Comparison of ENCODE assay signal across 1 cellular context in the genomic region with DNA sequence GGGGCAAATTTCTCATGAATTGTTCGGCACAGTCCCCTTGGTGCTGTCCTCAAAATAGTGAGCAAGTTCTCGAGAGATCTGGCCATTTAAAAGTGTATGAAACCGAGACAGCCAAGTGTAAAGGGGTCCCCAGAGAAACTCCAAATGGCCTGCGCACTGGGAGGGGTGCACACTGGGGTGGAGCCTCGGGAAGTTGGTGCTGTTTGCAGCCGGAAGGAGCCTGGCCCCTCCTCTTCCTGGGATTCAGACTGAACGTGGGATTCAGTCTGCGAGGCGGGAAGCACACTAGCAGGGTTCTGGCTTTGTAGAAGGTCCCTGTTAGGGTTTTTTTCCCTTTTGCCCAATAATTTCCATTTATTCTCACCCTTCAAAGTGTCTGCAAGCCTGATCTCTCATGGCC.
TF ChIP-seq lines count a peak whose summit lies in the region.

No MANE protein-coding gene starts in this region.

TF ChIP-seq in HepG2, 621 proteins besides CTCF, POLR2A, EP300 and RAD21 (continues in another document):
- TF ChIP-seq SALL1 (CRISPR knock-in tag; IDR thresholded peaks at IDR 0.05) = 0 out of 2 replicates have a peak, but pooled peaks have one; percentile 21
- TF ChIP-seq GABPA (IDR thresholded peaks at IDR 0.05; ENCODE audit: low read depth, low read length) = peak; percentile 46
- TF ChIP-seq GABPA (CRISPR knock-in tag; IDR thresholded peaks at IDR 0.05; ENCODE audit: low read depth) = peak; percentile 85
- TF ChIP-seq ZNF660 (CRISPR knock-in tag; IDR thresholded peaks at IDR 0.05; ENCODE audit: borderline replicate concordance, low read depth) = no peak
- TF ChIP-seq, protein P1, sequence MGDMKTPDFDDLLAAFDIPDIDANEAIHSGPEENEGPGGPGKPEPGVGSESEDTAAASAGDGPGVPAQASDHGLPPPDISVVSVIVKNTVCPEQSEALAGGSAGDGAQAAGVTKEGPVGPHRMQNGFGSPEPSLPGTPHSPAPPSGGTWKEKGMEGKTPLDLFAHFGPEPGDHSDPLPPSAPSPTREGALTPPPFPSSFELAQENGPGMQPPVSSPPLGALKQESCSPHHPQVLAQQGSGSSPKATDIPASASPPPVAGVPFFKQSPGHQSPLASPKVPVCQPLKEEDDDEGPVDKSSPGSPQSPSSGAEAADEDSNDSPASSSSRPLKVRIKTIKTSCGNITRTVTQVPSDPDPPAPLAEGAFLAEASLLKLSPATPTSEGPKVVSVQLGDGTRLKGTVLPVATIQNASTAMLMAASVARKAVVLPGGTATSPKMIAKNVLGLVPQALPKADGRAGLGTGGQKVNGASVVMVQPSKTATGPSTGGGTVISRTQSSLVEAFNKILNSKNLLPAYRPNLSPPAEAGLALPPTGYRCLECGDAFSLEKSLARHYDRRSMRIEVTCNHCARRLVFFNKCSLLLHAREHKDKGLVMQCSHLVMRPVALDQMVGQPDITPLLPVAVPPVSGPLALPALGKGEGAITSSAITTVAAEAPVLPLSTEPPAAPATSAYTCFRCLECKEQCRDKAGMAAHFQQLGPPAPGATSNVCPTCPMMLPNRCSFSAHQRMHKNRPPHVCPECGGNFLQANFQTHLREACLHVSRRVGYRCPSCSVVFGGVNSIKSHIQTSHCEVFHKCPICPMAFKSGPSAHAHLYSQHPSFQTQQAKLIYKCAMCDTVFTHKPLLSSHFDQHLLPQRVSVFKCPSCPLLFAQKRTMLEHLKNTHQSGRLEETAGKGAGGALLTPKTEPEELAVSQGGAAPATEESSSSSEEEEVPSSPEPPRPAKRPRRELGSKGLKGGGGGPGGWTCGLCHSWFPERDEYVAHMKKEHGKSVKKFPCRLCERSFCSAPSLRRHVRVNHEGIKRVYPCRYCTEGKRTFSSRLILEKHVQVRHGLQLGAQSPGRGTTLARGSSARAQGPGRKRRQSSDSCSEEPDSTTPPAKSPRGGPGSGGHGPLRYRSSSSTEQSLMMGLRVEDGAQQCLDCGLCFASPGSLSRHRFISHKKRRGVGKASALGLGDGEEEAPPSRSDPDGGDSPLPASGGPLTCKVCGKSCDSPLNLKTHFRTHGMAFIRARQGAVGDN (CRISPR knock-in tag; IDR thresholded peaks at IDR 0.05) = peak; percentile 37
- no peak for TF ChIP-seq ZNF616 (CRISPR knock-in tag; IDR thresholded peaks at IDR 0.05; ENCODE audit: low read depth)
- TF ChIP-seq, protein P2, sequence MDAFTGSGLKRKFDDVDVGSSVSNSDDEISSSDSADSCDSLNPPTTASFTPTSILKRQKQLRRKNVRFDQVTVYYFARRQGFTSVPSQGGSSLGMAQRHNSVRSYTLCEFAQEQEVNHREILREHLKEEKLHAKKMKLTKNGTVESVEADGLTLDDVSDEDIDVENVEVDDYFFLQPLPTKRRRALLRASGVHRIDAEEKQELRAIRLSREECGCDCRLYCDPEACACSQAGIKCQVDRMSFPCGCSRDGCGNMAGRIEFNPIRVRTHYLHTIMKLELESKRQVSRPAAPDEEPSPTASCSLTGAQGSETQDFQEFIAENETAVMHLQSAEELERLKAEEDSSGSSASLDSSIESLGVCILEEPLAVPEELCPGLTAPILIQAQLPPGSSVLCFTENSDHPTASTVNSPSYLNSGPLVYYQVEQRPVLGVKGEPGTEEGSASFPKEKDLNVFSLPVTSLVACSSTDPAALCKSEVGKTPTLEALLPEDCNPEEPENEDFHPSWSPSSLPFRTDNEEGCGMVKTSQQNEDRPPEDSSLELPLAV (CRISPR knock-in tag; conservative IDR thresholded peaks at IDR 0.05; ENCODE audit: low read depth) = no peak
- TF ChIP-seq CBX1 (IDR thresholded peaks at IDR 0.05; ENCODE audit: low read depth) = no peak
- no peak for TF ChIP-seq ZNF549 (CRISPR knock-in tag; IDR thresholded peaks at IDR 0.05)
- TF ChIP-seq, protein P3, sequence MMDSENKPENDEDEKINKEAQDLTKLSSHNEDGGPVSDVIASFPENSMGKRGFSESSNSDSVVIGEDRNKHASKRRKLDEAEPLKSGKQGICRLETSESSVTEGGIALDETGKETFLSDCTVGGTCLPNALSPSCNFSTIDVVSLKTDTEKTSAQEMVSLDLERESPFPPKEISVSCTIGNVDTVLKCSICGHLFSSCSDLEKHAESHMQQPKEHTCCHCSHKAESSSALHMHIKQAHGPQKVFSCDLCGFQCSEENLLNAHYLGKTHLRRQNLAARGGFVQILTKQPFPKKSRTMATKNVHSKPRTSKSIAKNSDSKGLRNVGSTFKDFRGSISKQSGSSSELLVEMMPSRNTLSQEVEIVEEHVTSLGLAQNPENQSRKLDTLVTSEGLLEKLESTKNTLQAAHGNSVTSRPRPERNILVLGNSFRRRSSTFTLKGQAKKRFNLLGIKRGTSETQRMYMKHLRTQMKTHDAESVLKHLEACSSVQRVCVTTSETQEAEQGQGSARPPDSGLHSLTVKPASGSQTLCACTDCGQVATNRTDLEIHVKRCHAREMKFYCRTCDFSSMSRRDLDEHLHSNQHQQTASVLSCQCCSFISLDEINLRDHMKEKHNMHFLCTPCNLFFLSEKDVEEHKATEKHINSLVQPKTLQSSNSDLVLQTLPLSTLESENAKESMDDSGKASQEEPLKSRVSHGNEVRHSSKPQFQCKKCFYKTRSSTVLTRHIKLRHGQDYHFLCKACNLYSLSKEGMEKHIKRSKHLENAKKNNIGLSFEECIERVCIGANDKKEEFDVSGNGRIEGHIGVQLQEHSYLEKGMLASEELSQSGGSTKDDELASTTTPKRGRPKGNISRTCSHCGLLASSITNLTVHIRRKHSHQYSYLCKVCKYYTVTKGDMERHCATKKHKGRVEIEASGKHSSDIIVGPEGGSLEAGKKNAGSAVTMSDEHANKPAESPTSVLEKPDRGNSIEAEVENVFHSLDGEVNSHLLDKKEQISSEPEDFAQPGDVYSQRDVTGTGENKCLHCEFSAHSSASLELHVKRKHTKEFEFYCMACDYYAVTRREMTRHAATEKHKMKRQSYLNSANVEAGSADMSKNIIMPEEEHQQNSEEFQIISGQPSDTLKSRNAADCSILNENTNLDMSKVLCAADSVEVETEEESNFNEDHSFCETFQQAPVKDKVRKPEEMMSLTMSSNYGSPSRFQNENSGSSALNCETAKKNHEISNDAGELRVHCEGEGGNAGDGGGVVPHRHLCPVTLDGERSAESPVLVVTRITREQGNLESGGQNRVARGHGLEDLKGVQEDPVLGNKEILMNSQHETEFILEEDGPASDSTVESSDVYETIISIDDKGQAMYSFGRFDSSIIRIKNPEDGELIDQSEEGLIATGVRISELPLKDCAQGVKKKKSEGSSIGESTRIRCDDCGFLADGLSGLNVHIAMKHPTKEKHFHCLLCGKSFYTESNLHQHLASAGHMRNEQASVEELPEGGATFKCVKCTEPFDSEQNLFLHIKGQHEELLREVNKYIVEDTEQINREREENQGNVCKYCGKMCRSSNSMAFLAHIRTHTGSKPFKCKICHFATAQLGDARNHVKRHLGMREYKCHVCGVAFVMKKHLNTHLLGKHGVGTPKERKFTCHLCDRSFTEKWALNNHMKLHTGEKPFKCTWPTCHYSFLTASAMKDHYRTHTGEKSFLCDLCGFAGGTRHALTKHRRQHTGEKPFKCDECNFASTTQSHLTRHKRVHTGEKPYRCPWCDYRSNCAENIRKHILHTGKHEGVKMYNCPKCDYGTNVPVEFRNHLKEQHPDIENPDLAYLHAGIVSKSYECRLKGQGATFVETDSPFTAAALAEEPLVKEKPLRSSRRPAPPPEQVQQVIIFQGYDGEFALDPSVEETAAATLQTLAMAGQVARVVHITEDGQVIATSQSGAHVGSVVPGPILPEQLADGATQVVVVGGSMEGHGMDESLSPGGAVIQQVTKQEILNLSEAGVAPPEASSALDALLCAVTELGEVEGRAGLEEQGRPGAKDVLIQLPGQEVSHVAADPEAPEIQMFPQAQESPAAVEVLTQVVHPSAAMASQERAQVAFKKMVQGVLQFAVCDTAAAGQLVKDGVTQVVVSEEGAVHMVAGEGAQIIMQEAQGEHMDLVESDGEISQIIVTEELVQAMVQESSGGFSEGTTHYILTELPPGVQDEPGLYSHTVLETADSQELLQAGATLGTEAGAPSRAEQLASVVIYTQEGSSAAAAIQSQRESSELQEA (CRISPR knock-in tag; IDR thresholded peaks at IDR 0.05; ENCODE audit: not compliant biosample characterization) = no peak
- no peak for TF ChIP-seq SRY (CRISPR knock-in tag; IDR thresholded peaks at IDR 0.05)
- no peak for TF ChIP-seq ZNF83 (CRISPR knock-in tag; IDR thresholded peaks at IDR 0.05; ENCODE audit: borderline replicate concordance)
- TF ChIP-seq GABPB1 (CRISPR knock-in tag; IDR thresholded peaks at IDR 0.05) = peak; percentile 69
- TF ChIP-seq SNAI1 (CRISPR knock-in tag; IDR thresholded peaks at IDR 0.05; ENCODE audit: borderline replicate concordance) = no peak
- TF ChIP-seq LCORL (IDR thresholded peaks at IDR 0.05) = no peak
- no peak for TF ChIP-seq LCORL (CRISPR knock-in tag; IDR thresholded peaks at IDR 0.05)
- TF ChIP-seq, protein P4, sequence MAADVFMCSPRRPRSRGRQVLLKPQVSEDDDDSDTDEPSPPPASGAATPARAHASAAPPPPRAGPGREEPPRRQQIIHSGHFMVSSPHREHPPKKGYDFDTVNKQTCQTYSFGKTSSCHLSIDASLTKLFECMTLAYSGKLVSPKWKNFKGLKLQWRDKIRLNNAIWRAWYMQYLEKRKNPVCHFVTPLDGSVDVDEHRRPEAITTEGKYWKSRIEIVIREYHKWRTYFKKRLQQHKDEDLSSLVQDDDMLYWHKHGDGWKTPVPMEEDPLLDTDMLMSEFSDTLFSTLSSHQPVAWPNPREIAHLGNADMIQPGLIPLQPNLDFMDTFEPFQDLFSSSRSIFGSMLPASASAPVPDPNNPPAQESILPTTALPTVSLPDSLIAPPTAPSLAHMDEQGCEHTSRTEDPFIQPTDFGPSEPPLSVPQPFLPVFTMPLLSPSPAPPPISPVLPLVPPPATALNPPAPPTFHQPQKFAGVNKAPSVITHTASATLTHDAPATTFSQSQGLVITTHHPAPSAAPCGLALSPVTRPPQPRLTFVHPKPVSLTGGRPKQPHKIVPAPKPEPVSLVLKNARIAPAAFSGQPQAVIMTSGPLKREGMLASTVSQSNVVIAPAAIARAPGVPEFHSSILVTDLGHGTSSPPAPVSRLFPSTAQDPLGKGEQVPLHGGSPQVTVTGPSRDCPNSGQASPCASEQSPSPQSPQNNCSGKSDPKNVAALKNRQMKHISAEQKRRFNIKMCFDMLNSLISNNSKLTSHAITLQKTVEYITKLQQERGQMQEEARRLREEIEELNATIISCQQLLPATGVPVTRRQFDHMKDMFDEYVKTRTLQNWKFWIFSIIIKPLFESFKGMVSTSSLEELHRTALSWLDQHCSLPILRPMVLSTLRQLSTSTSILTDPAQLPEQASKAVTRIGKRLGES (CRISPR knock-in tag; IDR thresholded peaks at IDR 0.05; ENCODE audit: borderline replicate concordance) = no peak
- TF ChIP-seq ZNF75D (CRISPR knock-in tag; IDR thresholded peaks at IDR 0.05; ENCODE audit: borderline replicate concordance) = no peak
- no peak for TF ChIP-seq NRL (CRISPR knock-in tag; IDR thresholded peaks at IDR 0.05; ENCODE audit: borderline replicate concordance)
- TF ChIP-seq NFKB2 (CRISPR knock-in tag; IDR thresholded peaks at IDR 0.05; ENCODE audit: borderline replicate concordance) = no peak
- TF ChIP-seq, protein P5, sequence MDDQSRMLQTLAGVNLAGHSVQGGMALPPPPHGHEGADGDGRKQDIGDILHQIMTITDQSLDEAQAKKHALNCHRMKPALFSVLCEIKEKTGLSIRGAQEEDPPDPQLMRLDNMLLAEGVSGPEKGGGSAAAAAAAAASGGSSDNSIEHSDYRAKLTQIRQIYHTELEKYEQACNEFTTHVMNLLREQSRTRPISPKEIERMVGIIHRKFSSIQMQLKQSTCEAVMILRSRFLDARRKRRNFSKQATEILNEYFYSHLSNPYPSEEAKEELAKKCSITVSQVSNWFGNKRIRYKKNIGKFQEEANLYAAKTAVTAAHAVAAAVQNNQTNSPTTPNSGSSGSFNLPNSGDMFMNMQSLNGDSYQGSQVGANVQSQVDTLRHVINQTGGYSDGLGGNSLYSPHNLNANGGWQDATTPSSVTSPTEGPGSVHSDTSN (CRISPR knock-in tag; IDR thresholded peaks at IDR 0.05; ENCODE audit: borderline replicate concordance) = no peak
- TF ChIP-seq ZBTB20 (CRISPR knock-in tag; IDR thresholded peaks at IDR 0.05; ENCODE audit: borderline replicate concordance, low read depth) = no peak
- TF ChIP-seq HINFP (CRISPR knock-in tag; IDR thresholded peaks at IDR 0.05; ENCODE audit: low read depth) = no peak
- TF ChIP-seq ZNF703 (CRISPR knock-in tag; IDR thresholded peaks at IDR 0.05; ENCODE audit: borderline replicate concordance) = no peak
- peak; percentile 51; the same call in 1 of the 2 replicates for TF ChIP-seq ETV5 (CRISPR knock-in tag; IDR thresholded peaks at IDR 0.05; ENCODE audit: borderline replicate concordance)
- TF ChIP-seq ZNF367 (CRISPR knock-in tag; IDR thresholded peaks at IDR 0.05; ENCODE audit: borderline replicate concordance) = no peak
- TF ChIP-seq TFDP2 (CRISPR knock-in tag; IDR thresholded peaks at IDR 0.05) = no peak
- TF ChIP-seq ZNF629 (CRISPR knock-in tag; conservative IDR thresholded peaks at IDR 0.05) = no peak
- no peak for TF ChIP-seq IRX3 (CRISPR knock-in tag; IDR thresholded peaks at IDR 0.05; ENCODE audit: borderline replicate concordance, low read depth)
- TF ChIP-seq MAX (IDR thresholded peaks at IDR 0.05) = 0 out of 2 replicates have a peak, but pooled peaks have one; percentile 26
- no peak for TF ChIP-seq MIER2 (CRISPR knock-in tag; IDR thresholded peaks at IDR 0.05)
- TF ChIP-seq KLF12 (CRISPR knock-in tag; IDR thresholded peaks at IDR 0.05; ENCODE audit: borderline replicate concordance) = no peak
- TF ChIP-seq ZNF772 (CRISPR knock-in tag; IDR thresholded peaks at IDR 0.05) = no peak
- TF ChIP-seq THAP11 (CRISPR knock-in tag; IDR thresholded peaks at IDR 0.05) = 0 out of 2 replicates have a peak, but pooled peaks have one; percentile 15
